8 cellular contexts compared by ENCODE assay signal in the genomic region with DNA sequence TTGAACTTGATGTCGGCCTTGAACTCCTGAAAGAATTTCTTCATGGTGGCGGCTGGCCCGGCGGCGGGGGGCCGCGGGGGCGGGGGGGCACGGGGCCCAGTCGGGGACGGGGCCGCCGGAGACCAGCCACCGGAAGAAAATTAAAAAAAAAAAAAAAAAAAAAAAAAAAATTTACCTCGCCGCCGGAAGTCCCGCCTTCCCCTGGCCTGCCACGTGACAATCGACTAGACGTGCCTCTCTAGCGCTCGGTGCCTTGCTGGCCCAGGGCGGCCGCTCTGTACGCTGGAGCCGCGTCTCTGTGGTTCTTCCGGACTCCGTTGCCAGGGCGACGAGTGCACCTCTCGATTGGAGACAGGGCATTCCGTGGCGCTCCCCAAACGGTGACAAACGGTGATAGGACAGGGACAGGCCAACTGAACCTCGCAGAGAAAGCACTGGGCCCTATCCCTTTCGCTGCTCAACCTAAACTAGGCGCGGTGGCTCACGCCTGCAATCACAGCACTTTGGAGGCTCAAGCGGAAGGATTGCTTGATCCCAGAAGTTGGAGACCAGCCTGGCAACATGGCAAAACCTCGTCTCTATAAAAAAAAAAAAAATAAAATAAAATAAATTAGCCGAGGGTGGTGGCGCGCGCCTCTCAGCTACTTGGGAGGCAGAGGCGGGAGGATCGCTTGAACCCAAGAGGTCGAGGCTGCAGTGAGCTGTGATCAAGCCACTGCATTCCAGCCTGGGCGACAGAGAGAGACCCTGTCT. TPM values are rescaled to one million over a fixed set of nuclear protein-coding genes. Genes with fewer than 3 reads are reported as not detected.
A peak's percentile ranks its signal among the peaks of the same experiment; 100 is the strongest.
DNase-seq lines count a peak whose midpoint lies in the region; ATAC-seq and TF ChIP-seq lines count a peak whose summit lies in the region.

A gene with protein sequence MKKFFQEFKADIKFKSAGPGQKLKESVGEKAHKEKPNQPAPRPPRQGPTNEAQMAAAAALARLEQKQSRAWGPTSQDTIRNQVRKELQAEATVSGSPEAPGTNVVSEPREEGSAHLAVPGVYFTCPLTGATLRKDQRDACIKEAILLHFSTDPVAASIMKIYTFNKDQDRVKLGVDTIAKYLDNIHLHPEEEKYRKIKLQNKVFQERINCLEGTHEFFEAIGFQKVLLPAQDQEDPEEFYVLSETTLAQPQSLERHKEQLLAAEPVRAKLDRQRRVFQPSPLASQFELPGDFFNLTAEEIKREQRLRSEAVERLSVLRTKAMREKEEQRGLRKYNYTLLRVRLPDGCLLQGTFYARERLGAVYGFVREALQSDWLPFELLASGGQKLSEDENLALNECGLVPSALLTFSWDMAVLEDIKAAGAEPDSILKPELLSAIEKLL (minus strand): TSS at position 141 of the 753 bp plus-strand sequence. CDS start 97 bp downstream, at position 44.

- H3K27ac ChIP-seq in esophagus (ENCODE audit: low read depth in 2 of 2, low read length in 1 of 2), result peak within 1 kb of the TSS; percentile 93 to 94

- peaks cover 8% of the 10 kb centered on the region for H3K36me3 Mint-ChIP-seq in activated T-cell treated with anti-CD3 and anti-CD28 coated beads, Interleukin-2, amount 50 U/mL, for 24 hours (ENCODE audit: low read depth)

- H3K4me3 ChIP-seq in esophagus (ENCODE audit: low read depth in 1 of 2, low read length in 2 of 2), result peak within 1 kb of the TSS; percentile 62 to 63
- peak within 1 kb of the TSS; percentile 25 for H3K4me3 ChIP-seq in mucosa of stomach (ENCODE audit: low read length)

- 9 to 13% methylated on average over 39 to 52 of the region's 52 CpGs for WGBS in esophagus, 2 donors

- no peaks in the 10 kb centered on the region for H3K9me3 Mint-ChIP-seq in activated T-cell treated with anti-CD3 and anti-CD28 coated beads, Interleukin-2, amount 50 U/mL, for 24 hours

- in situ Hi-C loops in KBM-7 (cut with MboI; ENCODE audit: low pct_unique_long_range_greater_than_20kb, low sequenced_read_pairs), result no loop called here

- H3K36me3 ChIP-seq in esophagus (ENCODE audit: control insufficient read depth in 2 of 2, insufficient read depth in 2 of 2, low read length in 1 of 2), result peaks cover 0 to 18% of the 10 kb centered on the region in 2 donors
- no peaks in the 10 kb centered on the region for H3K36me3 ChIP-seq in mucosa of stomach (ENCODE audit: control insufficient read depth, insufficient read depth, low read length)

- ATAC-seq in GM21717 (IDR thresholded peaks at IDR 0.05; ENCODE audit: unreplicated experiment), result peak; percentile 72

- peak within 1 kb of the TSS; percentile 81 for H3K4me3 Mint-ChIP-seq in activated T-cell treated with anti-CD3 and anti-CD28 coated beads, Interleukin-2, amount 50 U/mL, for 24 hours

- H3K27me3 Mint-ChIP-seq in activated T-cell treated with anti-CD3 and anti-CD28 coated beads, Interleukin-2, amount 50 U/mL, for 24 hours, result no peaks in the 10 kb centered on the region

- H3K4me1 ChIP-seq in esophagus (ENCODE audit: control insufficient read depth in 2 of 2, insufficient read depth in 2 of 2, low read length in 1 of 2), result peaks cover 6 to 20% of the 10 kb centered on the region in 2 donors
- H3K4me1 ChIP-seq in mucosa of stomach (ENCODE audit: control insufficient read depth, insufficient read depth, low read length), result peaks cover 10% of the 10 kb centered on the region

- H3K9me3 ChIP-seq in esophagus (ENCODE audit: control insufficient read depth in 2 of 2, insufficient read depth in 1 of 2, low read depth in 1 of 2, low read length in 1 of 2) (no peaks in the 10 kb centered on the region), mucosa of stomach (ENCODE audit: control insufficient read depth, low read length) (no peaks in the 10 kb centered on the region)

- peak within 1 kb of the TSS; percentile 76 for H3K9ac ChIP-seq in mucosa of stomach (ENCODE audit: low read length)

- peaks cover 17% of the 10 kb centered on the region for H3K4me1 Mint-ChIP-seq in activated T-cell treated with anti-CD3 and anti-CD28 coated beads, Interleukin-2, amount 50 U/mL, for 24 hours (ENCODE audit: low read depth)

- DNase-seq in DMS 273 treated with DMSO at 0.1 percent for 48 hours (lab: John Stamatoyannopoulos, UW), result peak; percentile 92
- peak; percentile 97 for DNase-seq in KBM-7
- DNase-seq in activated T-cell treated with anti-CD3 and anti-CD28 coated beads, Interleukin-2, amount 50 U/mL, for 24 hours, result peak; percentile 97
- DNase-seq in stimulated activated CD8-positive, alpha-beta memory T cell treated with anti-CD3 and anti-CD28 coated beads, Interleukin-7, amount 100 ng/mL, for 1 hour (ENCODE audit: low read depth in 2 of 2), result peak; percentile 90 to 93

- H3K27me3 ChIP-seq in esophagus (ENCODE audit: control insufficient read depth in 1 of 2, insufficient read depth in 2 of 2, low read length in 2 of 2) (no peaks in the 10 kb centered on the region), mucosa of stomach (ENCODE audit: control insufficient read depth, insufficient read depth, low read length) (no peaks in the 10 kb centered on the region)

- peak within 1 kb of the TSS; percentile 92 for H3K27ac Mint-ChIP-seq in activated T-cell treated with anti-CD3 and anti-CD28 coated beads, Interleukin-2, amount 50 U/mL, for 24 hours

TF ChIP-seq in PFSK-1, 5 proteins besides CTCF, POLR2A, EP300 and RAD21:
- TF ChIP-seq, protein P1, sequence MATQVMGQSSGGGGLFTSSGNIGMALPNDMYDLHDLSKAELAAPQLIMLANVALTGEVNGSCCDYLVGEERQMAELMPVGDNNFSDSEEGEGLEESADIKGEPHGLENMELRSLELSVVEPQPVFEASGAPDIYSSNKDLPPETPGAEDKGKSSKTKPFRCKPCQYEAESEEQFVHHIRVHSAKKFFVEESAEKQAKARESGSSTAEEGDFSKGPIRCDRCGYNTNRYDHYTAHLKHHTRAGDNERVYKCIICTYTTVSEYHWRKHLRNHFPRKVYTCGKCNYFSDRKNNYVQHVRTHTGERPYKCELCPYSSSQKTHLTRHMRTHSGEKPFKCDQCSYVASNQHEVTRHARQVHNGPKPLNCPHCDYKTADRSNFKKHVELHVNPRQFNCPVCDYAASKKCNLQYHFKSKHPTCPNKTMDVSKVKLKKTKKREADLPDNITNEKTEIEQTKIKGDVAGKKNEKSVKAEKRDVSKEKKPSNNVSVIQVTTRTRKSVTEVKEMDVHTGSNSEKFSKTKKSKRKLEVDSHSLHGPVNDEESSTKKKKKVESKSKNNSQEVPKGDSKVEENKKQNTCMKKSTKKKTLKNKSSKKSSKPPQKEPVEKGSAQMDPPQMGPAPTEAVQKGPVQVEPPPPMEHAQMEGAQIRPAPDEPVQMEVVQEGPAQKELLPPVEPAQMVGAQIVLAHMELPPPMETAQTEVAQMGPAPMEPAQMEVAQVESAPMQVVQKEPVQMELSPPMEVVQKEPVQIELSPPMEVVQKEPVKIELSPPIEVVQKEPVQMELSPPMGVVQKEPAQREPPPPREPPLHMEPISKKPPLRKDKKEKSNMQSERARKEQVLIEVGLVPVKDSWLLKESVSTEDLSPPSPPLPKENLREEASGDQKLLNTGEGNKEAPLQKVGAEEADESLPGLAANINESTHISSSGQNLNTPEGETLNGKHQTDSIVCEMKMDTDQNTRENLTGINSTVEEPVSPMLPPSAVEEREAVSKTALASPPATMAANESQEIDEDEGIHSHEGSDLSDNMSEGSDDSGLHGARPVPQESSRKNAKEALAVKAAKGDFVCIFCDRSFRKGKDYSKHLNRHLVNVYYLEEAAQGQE (IDR thresholded peaks at IDR 0.05; ENCODE audit: insufficient read depth in 1 of 2, low read depth in 2 of 2, low read length in 2 of 2), result no peak
- peak; percentile 84; the same call in 1 of the 2 replicates for TF ChIP-seq SIN3A (IDR thresholded peaks at IDR 0.05; ENCODE audit: borderline replicate concordance, insufficient read depth, low read length)
- TF ChIP-seq FOXP2 (optimal IDR thresholded peaks at IDR 0.05; ENCODE audit: borderline replicate concordance, extremely low read depth, extremely low read length, insufficient read depth), result peak; percentile 82
- peak; percentile 71; the same call in 1 of the 2 replicates for TF ChIP-seq TAF1 (IDR thresholded peaks at IDR 0.05; ENCODE audit: borderline replicate concordance, insufficient read depth, low read length)
- no peak; the same call in 1 of the 2 replicates for TF ChIP-seq POLR2AphosphoS5 (IDR thresholded peaks at IDR 0.05; ENCODE audit: low read depth, low read length)
TF ChIP-seq in PFSK-1: peak in this region for 3.

RNA-seq across cellular contexts. Expression of the gene that starts here (rescaled TPM):
- polyA plus RNA-seq in PFSK-1 (2012; ENCODE audit: insufficient read length, low read depth), result 152 TPM
- polyA plus RNA-seq in esophagus, result 10 to 100 TPM; 71.3 to 82.8 TPM

Comparison
In these comparisons a context has a peak if more than half of its experiments do, and no peak if none do; other contexts are left out.
1. Peak in every context shown above with its lines: DNase-seq, ATAC-seq, H3K4me3 ChIP-seq and H3K27ac ChIP-seq.